ENCODE assay signal across 20 cellular contexts in the genomic region with DNA sequence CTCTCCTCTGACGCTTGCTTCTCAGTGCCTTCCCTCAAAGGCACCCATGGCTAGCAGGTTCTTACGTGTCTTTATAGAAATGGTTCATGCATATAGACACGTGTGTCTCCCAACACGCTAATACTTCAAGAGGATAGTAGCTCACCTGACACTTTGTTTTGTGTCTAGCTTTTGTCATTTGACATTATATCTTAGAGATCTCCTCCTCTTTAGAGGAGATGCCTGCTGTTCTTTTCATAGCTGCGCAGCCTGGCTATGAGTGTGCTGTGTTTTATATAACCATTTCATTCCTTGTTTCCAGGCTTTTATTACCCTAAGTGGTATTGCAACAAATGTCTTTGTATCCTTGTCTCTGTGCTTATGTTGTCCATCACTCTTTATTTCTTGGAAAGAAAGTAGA.
DNase-seq lines count a peak whose midpoint lies in the region; ATAC-seq and TF ChIP-seq lines count a peak whose summit lies in the region.
"Had no signal": no experiment of that assay in that cellular context is flagged by ENCODE, and none has a peak within 500 bp of the region (broad histone marks: within the 10 kb centered on the region; RNA-seq: fewer than 3 reads in every experiment).

No MANE protein-coding gene starts in this region.

- H3K4me1 ChIP-seq in prostate gland (replicated peaks) (no peaks in the 10 kb centered on the region), urinary bladder (ENCODE audit: insufficient read depth) (no peaks in the 10 kb centered on the region)
- H3K4me1 ChIP-seq: Peyer's patch had no signal

- no peaks in the 10 kb centered on the region for H3K27me3 ChIP-seq in prostate gland (replicated peaks; ENCODE audit: insufficient read depth)
- H3K27me3 ChIP-seq: Peyer's patch had no signal

- intact Hi-C loops in prostate gland (cut with DNase I), result no loop called here

- H3K36me3 Mint-ChIP-seq in osteocyte (ENCODE audit: unreplicated experiment), result no peaks in the 10 kb centered on the region

- no peaks in the 10 kb centered on the region for H3K9me3 Mint-ChIP-seq in osteocyte (ENCODE audit: unreplicated experiment)
- H3K9me3 Mint-ChIP-seq: HFFc6 had no signal

- 71% methylated on average over 5 of the region's 5 CpGs for WGBS in prostate gland
- WGBS in urinary bladder, result 96% methylated on average over 5 of the region's 5 CpGs

- no peak overlapping the region for H3K4me3 ChIP-seq in prostate gland
- no peak overlapping the region for H3K4me3 ChIP-seq in urinary bladder (ENCODE audit: low read depth, low read length)
- H3K4me3 ChIP-seq: Peyer's patch had no signal

- H3K4me1 Mint-ChIP-seq in osteocyte (ENCODE audit: unreplicated experiment), result peaks cover 8% of the 10 kb centered on the region
- H3K4me1 Mint-ChIP-seq: CD14-positive monocyte had no signal

- H3K27ac Mint-ChIP-seq in osteocyte (ENCODE audit: unreplicated experiment), result no peak overlapping the region
- H3K27ac Mint-ChIP-seq: CD14-positive monocyte, HFFc6 had no signal

- TF ChIP-seq CTCF in prostate gland (IDR thresholded peaks at IDR 0.05) (no peak), osteocyte (IDR thresholded peaks at IDR 0.05) (no peak)

- no peak for ATAC-seq in GM18511 (IDR thresholded peaks at IDR 0.05; ENCODE audit: unreplicated experiment)

- TF ChIP-seq POLR2A in prostate gland (IDR thresholded peaks at IDR 0.05), result no peak

- DNase-seq in NCI-H345 (lab: John Stamatoyannopoulos, UW) (peak; percentile 77), prostate gland (ENCODE audit: low spot score) (no peak), osteocyte (ENCODE audit: extremely low spot score, unreplicated experiment) (no peak), midbrain (lab: John Stamatoyannopoulos, UW) (no peak)
- DNase-seq: AML-193; DMS79; H7; NCI-H1417 treated with DMSO at 0.1 percent for 48 hours; NCI-H187 treated with DMSO at 0.1 percent for 48 hours; NCI-H2171; NCI-H510A; NCI-H748 treated with DMSO at 0.1 percent for 48 hours; NK-92 treated with Interleukin-12 subunit alpha and Interleukin-12 subunit beta, amount 100 ng/mL, for 24 hours had no signal

- H3K4me3 Mint-ChIP-seq in osteocyte (ENCODE audit: unreplicated experiment), result no peak overlapping the region
- H3K4me3 Mint-ChIP-seq: CD14-positive monocyte, HFFc6 had no signal

- H3K27ac ChIP-seq in cingulate gyrus (ENCODE audit: low read depth, low read length), result peak overlapping the region; percentile 10
- H3K27ac ChIP-seq in prostate gland, result peak overlapping the region; percentile 2 to 16
- peak overlapping the region; percentile 11 for H3K27ac ChIP-seq in urinary bladder (ENCODE audit: low read depth)
- H3K27ac ChIP-seq: KMS-11, Peyer's patch had no signal

- H3K9me3 ChIP-seq in prostate gland, result no peaks in the 10 kb centered on the region
- H3K9me3 ChIP-seq: Peyer's patch had no signal

- H3K36me3 ChIP-seq in prostate gland, result no peaks in the 10 kb centered on the region
- H3K36me3 ChIP-seq in urinary bladder (ENCODE audit: insufficient read depth), result no peaks in the 10 kb centered on the region
- H3K36me3 ChIP-seq: Peyer's patch had no signal

- no peaks in the 10 kb centered on the region for H3K27me3 Mint-ChIP-seq in osteocyte (ENCODE audit: unreplicated experiment)
